1 cellular context compared by ENCODE assay signal in genomic region chr7:39721919-39722597, GRCh38.
TF ChIP-seq lines count a peak whose summit lies in the region.

No MANE protein-coding gene starts in this region.

TF ChIP-seq in K562, 482 proteins besides CTCF, POLR2A, EP300 and RAD21 (continued from another document and continues in another):
- no peak for TF ChIP-seq REST (CRISPR knock-in tag; IDR thresholded peaks at IDR 0.05; ENCODE audit: low read depth)
- TF ChIP-seq COPS2 (conservative IDR thresholded peaks at IDR 0.05), result no peak
- TF ChIP-seq, protein P1, sequence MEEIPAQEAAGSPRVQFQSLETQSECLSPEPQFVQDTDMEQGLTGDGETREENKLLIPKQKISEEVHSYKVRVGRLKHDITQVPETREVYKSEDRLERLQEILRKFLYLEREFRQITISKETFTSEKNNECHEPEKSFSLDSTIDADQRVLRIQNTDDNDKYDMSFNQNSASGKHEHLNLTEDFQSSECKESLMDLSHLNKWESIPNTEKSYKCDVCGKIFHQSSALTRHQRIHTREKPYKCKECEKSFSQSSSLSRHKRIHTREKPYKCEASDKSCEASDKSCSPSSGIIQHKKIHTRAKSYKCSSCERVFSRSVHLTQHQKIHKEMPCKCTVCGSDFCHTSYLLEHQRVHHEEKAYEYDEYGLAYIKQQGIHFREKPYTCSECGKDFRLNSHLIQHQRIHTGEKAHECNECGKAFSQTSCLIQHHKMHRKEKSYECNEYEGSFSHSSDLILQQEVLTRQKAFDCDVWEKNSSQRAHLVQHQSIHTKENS (CRISPR knock-in tag; IDR thresholded peaks at IDR 0.05), result no peak
- TF ChIP-seq CBX5 (IDR thresholded peaks at IDR 0.05; ENCODE audit: borderline replicate concordance, low read depth), result no peak
- peak; percentile 34; the same call in 1 of the 2 replicates for TF ChIP-seq NCOR1 (IDR thresholded peaks at IDR 0.05)
- TF ChIP-seq ZNF589 (CRISPR knock-in tag; IDR thresholded peaks at IDR 0.05; ENCODE audit: low read depth), result no peak
- TF ChIP-seq, protein P2, sequence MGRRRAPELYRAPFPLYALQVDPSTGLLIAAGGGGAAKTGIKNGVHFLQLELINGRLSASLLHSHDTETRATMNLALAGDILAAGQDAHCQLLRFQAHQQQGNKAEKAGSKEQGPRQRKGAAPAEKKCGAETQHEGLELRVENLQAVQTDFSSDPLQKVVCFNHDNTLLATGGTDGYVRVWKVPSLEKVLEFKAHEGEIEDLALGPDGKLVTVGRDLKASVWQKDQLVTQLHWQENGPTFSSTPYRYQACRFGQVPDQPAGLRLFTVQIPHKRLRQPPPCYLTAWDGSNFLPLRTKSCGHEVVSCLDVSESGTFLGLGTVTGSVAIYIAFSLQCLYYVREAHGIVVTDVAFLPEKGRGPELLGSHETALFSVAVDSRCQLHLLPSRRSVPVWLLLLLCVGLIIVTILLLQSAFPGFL (CRISPR knock-in tag; IDR thresholded peaks at IDR 0.05), result no peak
- no peak for TF ChIP-seq ZNF274 (IDR thresholded peaks at IDR 0.05; ENCODE audit: borderline replicate concordance, low read depth, low read length)
- no peak for TF ChIP-seq RBM17 (IDR thresholded peaks at IDR 0.05; ENCODE audit: borderline replicate concordance, low read depth, low read length)
- TF ChIP-seq, protein P3, sequence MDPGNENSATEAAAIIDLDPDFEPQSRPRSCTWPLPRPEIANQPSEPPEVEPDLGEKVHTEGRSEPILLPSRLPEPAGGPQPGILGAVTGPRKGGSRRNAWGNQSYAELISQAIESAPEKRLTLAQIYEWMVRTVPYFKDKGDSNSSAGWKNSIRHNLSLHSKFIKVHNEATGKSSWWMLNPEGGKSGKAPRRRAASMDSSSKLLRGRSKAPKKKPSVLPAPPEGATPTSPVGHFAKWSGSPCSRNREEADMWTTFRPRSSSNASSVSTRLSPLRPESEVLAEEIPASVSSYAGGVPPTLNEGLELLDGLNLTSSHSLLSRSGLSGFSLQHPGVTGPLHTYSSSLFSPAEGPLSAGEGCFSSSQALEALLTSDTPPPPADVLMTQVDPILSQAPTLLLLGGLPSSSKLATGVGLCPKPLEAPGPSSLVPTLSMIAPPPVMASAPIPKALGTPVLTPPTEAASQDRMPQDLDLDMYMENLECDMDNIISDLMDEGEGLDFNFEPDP (CRISPR knock-in tag; IDR thresholded peaks at IDR 0.05), result no peak
- TF ChIP-seq SIRT6 (IDR thresholded peaks at IDR 0.05; ENCODE audit: low read depth, low read length), result no peak
- no peak for TF ChIP-seq POLR3A (IDR thresholded peaks at IDR 0.05; ENCODE audit: borderline replicate concordance, extremely low read depth, insufficient read depth, insufficient read length)
- TF ChIP-seq ZBTB11 (CRISPR knock-in tag; IDR thresholded peaks at IDR 0.05), result no peak
- no peak for TF ChIP-seq TEAD2 (tag; IDR thresholded peaks at IDR 0.05)
- no peak for TF ChIP-seq SIX5 (IDR thresholded peaks at IDR 0.05; ENCODE audit: borderline replicate concordance in 1 of 2, insufficient read depth in 1 of 2, low read depth in 1 of 2, low read length in 2 of 2)
- TF ChIP-seq MCM7 (IDR thresholded peaks at IDR 0.05), result no peak
- TF ChIP-seq, protein P4, sequence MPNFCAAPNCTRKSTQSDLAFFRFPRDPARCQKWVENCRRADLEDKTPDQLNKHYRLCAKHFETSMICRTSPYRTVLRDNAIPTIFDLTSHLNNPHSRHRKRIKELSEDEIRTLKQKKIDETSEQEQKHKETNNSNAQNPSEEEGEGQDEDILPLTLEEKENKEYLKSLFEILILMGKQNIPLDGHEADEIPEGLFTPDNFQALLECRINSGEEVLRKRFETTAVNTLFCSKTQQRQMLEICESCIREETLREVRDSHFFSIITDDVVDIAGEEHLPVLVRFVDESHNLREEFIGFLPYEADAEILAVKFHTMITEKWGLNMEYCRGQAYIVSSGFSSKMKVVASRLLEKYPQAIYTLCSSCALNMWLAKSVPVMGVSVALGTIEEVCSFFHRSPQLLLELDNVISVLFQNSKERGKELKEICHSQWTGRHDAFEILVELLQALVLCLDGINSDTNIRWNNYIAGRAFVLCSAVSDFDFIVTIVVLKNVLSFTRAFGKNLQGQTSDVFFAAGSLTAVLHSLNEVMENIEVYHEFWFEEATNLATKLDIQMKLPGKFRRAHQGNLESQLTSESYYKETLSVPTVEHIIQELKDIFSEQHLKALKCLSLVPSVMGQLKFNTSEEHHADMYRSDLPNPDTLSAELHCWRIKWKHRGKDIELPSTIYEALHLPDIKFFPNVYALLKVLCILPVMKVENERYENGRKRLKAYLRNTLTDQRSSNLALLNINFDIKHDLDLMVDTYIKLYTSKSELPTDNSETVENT (CRISPR knock-in tag; IDR thresholded peaks at IDR 0.05), result no peak
- TF ChIP-seq FOXJ3 (CRISPR knock-in tag; IDR thresholded peaks at IDR 0.05), result no peak
- TF ChIP-seq ZNF507 (tag; conservative IDR thresholded peaks at IDR 0.05), result no peak
- TF ChIP-seq TCF7 (IDR thresholded peaks at IDR 0.05; ENCODE audit: borderline replicate concordance), result no peak
- no peak for TF ChIP-seq SMARCE1 (IDR thresholded peaks at IDR 0.05)
- no peak for TF ChIP-seq CEBPG (CRISPR knock-in tag; IDR thresholded peaks at IDR 0.05)
- 0 out of 4 replicates have a peak, but pooled peaks of 1 of the 2 experiments have one; percentile 5 for TF ChIP-seq CEBPG (tag; conservative IDR thresholded peaks at IDR 0.05 in 1 of 2, IDR thresholded peaks at IDR 0.05 in 1 of 2)
- TF ChIP-seq CTBP1 (IDR thresholded peaks at IDR 0.05; ENCODE audit: borderline replicate concordance), result no peak
- no peak for TF ChIP-seq CHCHD3 (CRISPR knock-in tag; IDR thresholded peaks at IDR 0.05)
- TF ChIP-seq, protein P5, sequence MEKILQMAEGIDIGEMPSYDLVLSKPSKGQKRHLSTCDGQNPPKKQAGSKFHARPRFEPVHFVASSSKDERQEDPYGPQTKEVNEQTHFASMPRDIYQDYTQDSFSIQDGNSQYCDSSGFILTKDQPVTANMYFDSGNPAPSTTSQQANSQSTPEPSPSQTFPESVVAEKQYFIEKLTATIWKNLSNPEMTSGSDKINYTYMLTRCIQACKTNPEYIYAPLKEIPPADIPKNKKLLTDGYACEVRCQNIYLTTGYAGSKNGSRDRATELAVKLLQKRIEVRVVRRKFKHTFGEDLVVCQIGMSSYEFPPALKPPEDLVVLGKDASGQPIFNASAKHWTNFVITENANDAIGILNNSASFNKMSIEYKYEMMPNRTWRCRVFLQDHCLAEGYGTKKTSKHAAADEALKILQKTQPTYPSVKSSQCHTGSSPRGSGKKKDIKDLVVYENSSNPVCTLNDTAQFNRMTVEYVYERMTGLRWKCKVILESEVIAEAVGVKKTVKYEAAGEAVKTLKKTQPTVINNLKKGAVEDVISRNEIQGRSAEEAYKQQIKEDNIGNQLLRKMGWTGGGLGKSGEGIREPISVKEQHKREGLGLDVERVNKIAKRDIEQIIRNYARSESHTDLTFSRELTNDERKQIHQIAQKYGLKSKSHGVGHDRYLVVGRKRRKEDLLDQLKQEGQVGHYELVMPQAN (IDR thresholded peaks at IDR 0.05; ENCODE audit: borderline replicate concordance), result peak; percentile 39; the same call in 1 of the 2 replicates
- TF ChIP-seq ZC3H4 (CRISPR knock-in tag; IDR thresholded peaks at IDR 0.05; ENCODE audit: borderline replicate concordance), result no peak
- TF ChIP-seq, protein P6, sequence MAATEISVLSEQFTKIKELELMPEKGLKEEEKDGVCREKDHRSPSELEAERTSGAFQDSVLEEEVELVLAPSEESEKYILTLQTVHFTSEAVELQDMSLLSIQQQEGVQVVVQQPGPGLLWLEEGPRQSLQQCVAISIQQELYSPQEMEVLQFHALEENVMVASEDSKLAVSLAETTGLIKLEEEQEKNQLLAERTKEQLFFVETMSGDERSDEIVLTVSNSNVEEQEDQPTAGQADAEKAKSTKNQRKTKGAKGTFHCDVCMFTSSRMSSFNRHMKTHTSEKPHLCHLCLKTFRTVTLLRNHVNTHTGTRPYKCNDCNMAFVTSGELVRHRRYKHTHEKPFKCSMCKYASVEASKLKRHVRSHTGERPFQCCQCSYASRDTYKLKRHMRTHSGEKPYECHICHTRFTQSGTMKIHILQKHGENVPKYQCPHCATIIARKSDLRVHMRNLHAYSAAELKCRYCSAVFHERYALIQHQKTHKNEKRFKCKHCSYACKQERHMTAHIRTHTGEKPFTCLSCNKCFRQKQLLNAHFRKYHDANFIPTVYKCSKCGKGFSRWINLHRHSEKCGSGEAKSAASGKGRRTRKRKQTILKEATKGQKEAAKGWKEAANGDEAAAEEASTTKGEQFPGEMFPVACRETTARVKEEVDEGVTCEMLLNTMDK (IDR thresholded peaks at IDR 0.05; ENCODE audit: borderline replicate concordance, insufficient read depth, low read depth, low read length, poor library complexity, severe bottlenecking), result no peak
